Comparison of ENCODE assay signal across 1 cellular context in the genomic region with DNA sequence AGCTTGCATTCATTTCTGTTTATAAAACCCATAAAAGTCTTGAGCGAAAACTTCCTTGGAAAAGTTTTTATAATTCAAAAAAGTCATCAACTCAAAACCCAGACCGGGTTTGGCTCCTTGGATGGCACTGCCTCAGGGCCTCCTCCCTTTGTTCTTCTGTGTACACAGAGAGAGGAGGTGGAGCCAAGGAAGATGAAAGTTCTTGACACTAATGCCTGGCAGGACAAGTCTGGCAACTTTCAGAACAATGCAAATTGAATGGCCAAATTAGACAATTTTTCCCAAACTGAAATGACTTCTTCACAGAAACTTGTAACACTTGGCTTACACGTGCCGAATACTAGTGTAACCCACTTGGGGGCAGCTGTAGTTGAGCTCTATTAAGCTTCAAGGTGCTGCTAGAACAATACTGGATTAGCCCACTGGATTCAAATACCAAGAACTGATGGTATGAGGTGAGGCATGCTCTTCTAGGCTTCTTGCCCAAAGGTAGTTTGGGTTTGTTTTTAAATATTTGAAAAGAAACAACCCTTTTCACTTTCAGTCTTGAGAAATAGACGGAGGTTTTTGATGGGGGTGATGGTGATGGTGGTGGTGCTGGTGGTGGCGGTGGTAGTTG.
TF ChIP-seq lines count a peak whose summit lies in the region.

No MANE protein-coding gene starts in this region.

TF ChIP-seq in GM23338, 12 proteins besides CTCF, POLR2A, EP300 and RAD21 (continued from another document):
- TF ChIP-seq, protein P1, sequence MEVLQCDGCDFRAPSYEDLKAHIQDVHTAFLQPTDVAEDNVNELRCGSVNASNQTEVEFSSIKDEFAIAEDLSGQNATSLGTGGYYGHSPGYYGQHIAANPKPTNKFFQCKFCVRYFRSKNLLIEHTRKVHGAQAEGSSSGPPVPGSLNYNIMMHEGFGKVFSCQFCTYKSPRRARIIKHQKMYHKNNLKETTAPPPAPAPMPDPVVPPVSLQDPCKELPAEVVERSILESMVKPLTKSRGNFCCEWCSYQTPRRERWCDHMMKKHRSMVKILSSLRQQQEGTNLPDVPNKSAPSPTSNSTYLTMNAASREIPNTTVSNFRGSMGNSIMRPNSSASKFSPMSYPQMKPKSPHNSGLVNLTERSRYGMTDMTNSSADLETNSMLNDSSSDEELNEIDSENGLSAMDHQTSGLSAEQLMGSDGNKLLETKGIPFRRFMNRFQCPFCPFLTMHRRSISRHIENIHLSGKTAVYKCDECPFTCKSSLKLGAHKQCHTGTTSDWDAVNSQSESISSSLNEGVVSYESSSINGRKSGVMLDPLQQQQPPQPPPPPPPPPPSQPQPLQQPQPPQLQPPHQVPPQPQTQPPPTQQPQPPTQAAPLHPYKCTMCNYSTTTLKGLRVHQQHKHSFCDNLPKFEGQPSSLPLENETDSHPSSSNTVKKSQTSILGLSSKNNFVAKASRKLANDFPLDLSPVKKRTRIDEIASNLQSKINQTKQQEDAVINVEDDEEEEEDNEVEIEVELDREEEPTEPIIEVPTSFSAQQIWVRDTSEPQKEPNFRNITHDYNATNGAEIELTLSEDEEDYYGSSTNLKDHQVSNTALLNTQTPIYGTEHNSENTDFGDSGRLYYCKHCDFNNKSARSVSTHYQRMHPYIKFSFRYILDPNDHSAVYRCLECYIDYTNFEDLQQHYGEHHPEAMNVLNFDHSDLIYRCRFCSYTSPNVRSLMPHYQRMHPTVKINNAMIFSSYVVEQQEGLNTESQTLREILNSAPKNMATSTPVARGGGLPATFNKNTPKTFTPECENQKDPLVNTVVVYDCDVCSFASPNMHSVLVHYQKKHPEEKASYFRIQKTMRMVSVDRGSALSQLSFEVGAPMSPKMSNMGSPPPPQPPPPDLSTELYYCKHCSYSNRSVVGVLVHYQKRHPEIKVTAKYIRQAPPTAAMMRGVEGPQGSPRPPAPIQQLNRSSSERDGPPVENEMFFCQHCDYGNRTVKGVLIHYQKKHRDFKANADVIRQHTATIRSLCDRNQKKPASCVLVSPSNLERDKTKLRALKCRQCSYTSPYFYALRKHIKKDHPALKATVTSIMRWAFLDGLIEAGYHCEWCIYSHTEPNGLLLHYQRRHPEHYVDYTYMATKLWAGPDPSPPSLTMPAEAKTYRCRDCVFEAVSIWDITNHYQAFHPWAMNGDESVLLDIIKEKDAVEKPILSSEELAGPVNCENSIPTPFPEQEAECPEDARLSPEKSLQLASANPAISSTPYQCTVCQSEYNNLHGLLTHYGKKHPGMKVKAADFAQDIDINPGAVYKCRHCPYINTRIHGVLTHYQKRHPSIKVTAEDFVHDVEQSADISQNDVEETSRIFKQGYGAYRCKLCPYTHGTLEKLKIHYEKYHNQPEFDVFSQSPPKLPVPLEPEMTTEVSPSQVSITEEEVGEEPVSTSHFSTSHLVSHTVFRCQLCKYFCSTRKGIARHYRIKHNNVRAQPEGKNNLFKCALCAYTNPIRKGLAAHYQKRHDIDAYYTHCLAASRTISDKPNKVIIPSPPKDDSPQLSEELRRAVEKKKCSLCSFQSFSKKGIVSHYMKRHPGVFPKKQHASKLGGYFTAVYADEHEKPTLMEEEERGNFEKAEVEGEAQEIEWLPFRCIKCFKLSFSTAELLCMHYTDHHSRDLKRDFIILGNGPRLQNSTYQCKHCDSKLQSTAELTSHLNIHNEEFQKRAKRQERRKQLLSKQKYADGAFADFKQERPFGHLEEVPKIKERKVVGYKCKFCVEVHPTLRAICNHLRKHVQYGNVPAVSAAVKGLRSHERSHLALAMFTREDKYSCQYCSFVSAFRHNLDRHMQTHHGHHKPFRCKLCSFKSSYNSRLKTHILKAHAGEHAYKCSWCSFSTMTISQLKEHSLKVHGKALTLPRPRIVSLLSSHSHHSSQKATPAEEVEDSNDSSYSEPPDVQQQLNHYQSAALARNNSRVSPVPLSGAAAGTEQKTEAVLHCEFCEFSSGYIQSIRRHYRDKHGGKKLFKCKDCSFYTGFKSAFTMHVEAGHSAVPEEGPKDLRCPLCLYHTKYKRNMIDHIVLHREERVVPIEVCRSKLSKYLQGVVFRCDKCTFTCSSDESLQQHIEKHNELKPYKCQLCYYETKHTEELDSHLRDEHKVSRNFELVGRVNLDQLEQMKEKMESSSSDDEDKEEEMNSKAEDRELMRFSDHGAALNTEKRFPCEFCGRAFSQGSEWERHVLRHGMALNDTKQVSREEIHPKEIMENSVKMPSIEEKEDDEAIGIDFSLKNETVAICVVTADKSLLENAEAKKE (CRISPR knock-in tag; IDR thresholded peaks at IDR 0.05): no peak
- no peak for TF ChIP-seq STAT1 (IDR thresholded peaks at IDR 0.05; ENCODE audit: unreplicated experiment)
- TF ChIP-seq ZNF114 (CRISPR knock-in tag; IDR thresholded peaks at IDR 0.05): no peak
- no peak for TF ChIP-seq NANOG (IDR thresholded peaks at IDR 0.05; ENCODE audit: borderline replicate concordance)
- no peak for TF ChIP-seq POLR2AphosphoS5 (IDR thresholded peaks at IDR 0.05; ENCODE audit: low read depth)
- no peak for TF ChIP-seq EZH2 (IDR thresholded peaks at IDR 0.05; ENCODE audit: low read depth, unreplicated experiment)
- no peak for TF ChIP-seq CREB1 (CRISPR knock-in tag; IDR thresholded peaks at IDR 0.05; ENCODE audit: low read depth)
- TF ChIP-seq ZNF331 (CRISPR knock-in tag; IDR thresholded peaks at IDR 0.05; ENCODE audit: low read depth): no peak
